1 cellular context compared by ENCODE assay signal in genomic region chr15:74631087-74631385, GRCh38.
TF ChIP-seq lines count a peak whose summit lies in the region.

No MANE protein-coding gene starts in this region.

TF ChIP-seq in K562, 482 proteins besides CTCF, POLR2A, EP300 and RAD21:
- 0 out of 2 replicates have a peak, but pooled peaks have one; percentile 10 for TF ChIP-seq STAG1 (CRISPR knock-in tag; IDR thresholded peaks at IDR 0.05; ENCODE audit: borderline replicate concordance)
- TF ChIP-seq GATAD2B (IDR thresholded peaks at IDR 0.05; ENCODE audit: borderline replicate concordance): no peak
TF ChIP-seq in K562: peak in this region for 1.
